Comparison of ENCODE assay signal across 13 cellular contexts in genomic region chr2:219280682-219281081, GRCh38. TPM values are rescaled to one million over a fixed set of nuclear protein-coding genes. Genes with fewer than 3 reads are reported as not detected.
DNase-seq lines count a peak whose midpoint lies in the region; ATAC-seq and TF ChIP-seq lines count a peak whose summit lies in the region.
"Had no signal": no experiment of that assay in that cellular context is flagged by ENCODE, and none has a peak within 500 bp of the region (broad histone marks: within the 10 kb centered on the region; RNA-seq: fewer than 3 reads in every experiment).

No MANE protein-coding gene starts in this region.

- H3K4me1 Mint-ChIP-seq in activated CD4-positive, alpha-beta T cell treated with anti-CD3 and anti-CD28 coated beads for 36 hours: peaks cover 37% of the 10 kb centered on the region
- peaks cover 42% of the 10 kb centered on the region for H3K4me1 Mint-ChIP-seq in activated CD4-positive, alpha-beta memory T cell treated with anti-CD3 and anti-CD28 coated beads, Interleukin-2, amount 10 ng/mL, durations not matched to agents 7 days and 5 days

- no peak overlapping the region for H2AFZ ChIP-seq in hepatocyte

- H3K9me3 Mint-ChIP-seq in activated CD4-positive, alpha-beta T cell treated with anti-CD3 and anti-CD28 coated beads for 36 hours (ENCODE audit: low read depth): no peaks in the 10 kb centered on the region
- no peaks in the 10 kb centered on the region for H3K9me3 Mint-ChIP-seq in activated CD4-positive, alpha-beta memory T cell treated with anti-CD3 and anti-CD28 coated beads, Interleukin-2, amount 10 ng/mL, durations not matched to agents 7 days and 5 days

- peaks cover 4% of the 10 kb centered on the region for H3K79me2 ChIP-seq in hepatocyte

- no peaks in the 10 kb centered on the region for H3K9me2 ChIP-seq in hepatocyte (replicated peaks; ENCODE audit: insufficient read depth)

- H3K4me1 ChIP-seq in hepatocyte (ENCODE audit: insufficient read depth) (peaks cover 14% of the 10 kb centered on the region), stomach (peaks cover 22 to 63% (median 40%) of the 10 kb centered on the region in 4 donors)

- no peak for DNase-seq in activated CD4-positive, alpha-beta T cell treated with anti-CD3 and anti-CD28 coated beads for 36 hours
- no peak for DNase-seq in activated CD4-positive, alpha-beta T cell treated with anti-CD3 and anti-CD28 coated beads for 1 hour
- DNase-seq in activated CD4-positive, alpha-beta memory T cell treated with anti-CD3 and anti-CD28 coated beads, Interleukin-2, amount 10 ng/mL, durations not matched to agents 7 days and 5 days: no peak
- no peak for DNase-seq in hepatocyte (ENCODE audit: low spot score)
- no peak for DNase-seq in stomach
- DNase-seq in midbrain (lab: John Stamatoyannopoulos, UW): no peak
- DNase-seq in kidney tubule cell (ENCODE audit: low spot score): no peak
- DNase-seq: left cardiac atrium; NCI-H1436; stimulated activated CD4-positive, alpha-beta T cell treated with anti-CD3 and anti-CD28 coated beads, Interleukin-12 subunit alpha, Interleukin-12 subunit beta, amount 100 ng/mL, for 4 hours had no signal

- POLR2A ChIA-PET in activated CD4-positive, alpha-beta T cell treated with anti-CD3 and anti-CD28 coated beads for 36 hours (lab: Charles Lee): interaction anchor here (0.8 kb wide), 1 partner anchor 31 kb away, joined by 3 read pairs; no protein-coding TSS in a partner anchor
- POLR2A ChIA-PET in activated CD4-positive, alpha-beta memory T cell treated with anti-CD3 and anti-CD28 coated beads, Interleukin-2, amount 10 ng/mL, durations not matched to agents 7 days and 5 days (lab: Charles Lee): interaction anchor here (1.5 to 8.1 kb wide), 3 partner anchors 12 to 51 kb away, joined by 5 to 131 read pairs (median 69); partner anchors contain the start of genes ANKZF1, ATG9A, TUBA4A and TUBA4B

- H3K27ac ChIP-seq in hepatocyte: peak overlapping the region; percentile 3
- H3K27ac ChIP-seq in stomach: peak overlapping the region in 3 of 5 donors; percentile 98 to 100 (median 99)
- H3K27ac ChIP-seq: SJSA1 had no signal

- intact Hi-C loops in activated CD4-positive, alpha-beta T cell treated with anti-CD3 and anti-CD28 coated beads for 36 hours (cut with DNase I, micrococcal nuclease): no loop called here
- intact Hi-C loops in stomach (cut with DNase I; ENCODE audit: low total_unique reads): loop anchor here (10.0 kb wide), 1 partner anchor 56 kb away; the partner anchor contains the start of genes ANKZF1 and ATG9A

- 99% methylated on average over 4 of the region's 4 CpGs for WGBS in hepatocyte (ENCODE audit: low lambda C conversion rate, missing lambda C conversion rate)
- 80 to 98% (median 93%) methylated on average over 4 of the region's 4 CpGs for WGBS in stomach, 5 donors

- no peak for ATAC-seq in activated CD4-positive, alpha-beta T cell treated with anti-CD3 and anti-CD28 coated beads for 36 hours
- no peak for ATAC-seq in GM21381 (IDR thresholded peaks at IDR 0.05; ENCODE audit: unreplicated experiment)

- no peaks in the 10 kb centered on the region for H3K36me3 ChIP-seq in hepatocyte (replicated peaks; ENCODE audit: insufficient read depth, low read depth)
- H3K36me3 ChIP-seq in stomach: peaks cover 43 to 54% (median 52%) of the 10 kb centered on the region in 4 donors

- H3K27me3 ChIP-seq in hepatocyte (no peaks in the 10 kb centered on the region), stomach (no peaks in the 10 kb centered on the region)
- H3K27me3 ChIP-seq: SJSA1 had no signal

- H4K20me1 ChIP-seq in hepatocyte (ENCODE audit: insufficient read depth, poor library complexity, severe bottlenecking): no peaks in the 10 kb centered on the region

- H3K4me3 Mint-ChIP-seq in activated CD4-positive, alpha-beta T cell treated with anti-CD3 and anti-CD28 coated beads for 36 hours: peak overlapping the region; percentile 96
- peak overlapping the region; percentile 87 for H3K4me3 Mint-ChIP-seq in activated CD4-positive, alpha-beta memory T cell treated with anti-CD3 and anti-CD28 coated beads, Interleukin-2, amount 10 ng/mL, durations not matched to agents 7 days and 5 days

- H3K9me3 ChIP-seq in hepatocyte (ENCODE audit: low read depth): no peaks in the 10 kb centered on the region
- H3K9me3 ChIP-seq in stomach: no peaks in the 10 kb centered on the region
- H3K9me3 ChIP-seq: SJSA1 had no signal

- CTCF ChIA-PET in activated CD4-positive, alpha-beta T cell treated with anti-CD3 and anti-CD28 coated beads for 36 hours (lab: Charles Lee): interaction anchor here (0.9 to 15.5 kb wide), 3 partner anchors 15 to 121 kb away, joined by 3 to 257 read pairs (median 7); no protein-coding TSS in a partner anchor
- CTCF ChIA-PET in activated CD4-positive, alpha-beta memory T cell treated with anti-CD3 and anti-CD28 coated beads, Interleukin-2, amount 10 ng/mL, durations not matched to agents 7 days and 5 days (lab: Charles Lee): interaction anchor here (0.7 to 11.9 kb wide), 6 partner anchors 12 to 122 kb away, joined by 3 to 206 read pairs (median 17); partner anchors contain the start of genes DNPEP, NHEJ1, TUBA4A and ZFAND2B

- TF ChIP-seq CTCF in hepatocyte (IDR thresholded peaks at IDR 0.05; ENCODE audit: poor library complexity): no peak
- no peak for TF ChIP-seq CTCF in stomach (IDR thresholded peaks at IDR 0.05)

- no peak for TF ChIP-seq EP300 in stomach (IDR thresholded peaks at IDR 0.05)

- peaks cover 12% of the 10 kb centered on the region for H3K36me3 Mint-ChIP-seq in activated CD4-positive, alpha-beta T cell treated with anti-CD3 and anti-CD28 coated beads for 36 hours (ENCODE audit: low read depth)
- H3K36me3 Mint-ChIP-seq in activated CD4-positive, alpha-beta memory T cell treated with anti-CD3 and anti-CD28 coated beads, Interleukin-2, amount 10 ng/mL, durations not matched to agents 7 days and 5 days (ENCODE audit: low read depth): peaks cover 30% of the 10 kb centered on the region

- TF ChIP-seq POLR2A in stomach (IDR thresholded peaks at IDR 0.05): no peak

- H3K27ac Mint-ChIP-seq in activated CD4-positive, alpha-beta T cell treated with anti-CD3 and anti-CD28 coated beads for 36 hours: peak overlapping the region; percentile 95
- peak overlapping the region; percentile 92 for H3K27ac Mint-ChIP-seq in activated CD4-positive, alpha-beta memory T cell treated with anti-CD3 and anti-CD28 coated beads, Interleukin-2, amount 10 ng/mL, durations not matched to agents 7 days and 5 days

- H3K4me3 ChIP-seq in hepatocyte (no peak overlapping the region), stomach (peak overlapping the region in 2 of 4 donors; percentile 51 to 69)

- peak overlapping the region; percentile 79 for H3K4me2 ChIP-seq in hepatocyte

- no peaks in the 10 kb centered on the region for H3K27me3 Mint-ChIP-seq in activated CD4-positive, alpha-beta T cell treated with anti-CD3 and anti-CD28 coated beads for 36 hours
- H3K27me3 Mint-ChIP-seq in activated CD4-positive, alpha-beta memory T cell treated with anti-CD3 and anti-CD28 coated beads, Interleukin-2, amount 10 ng/mL, durations not matched to agents 7 days and 5 days: no peaks in the 10 kb centered on the region

RNA-seq across cellular contexts. Expression of gene DNAJB2, which starts 1.5 kb away (rescaled TPM):
- total RNA-seq in activated CD4-positive, alpha-beta T cell treated with anti-CD3 and anti-CD28 coated beads for 36 hours: 10 to 100 TPM; 51.8 to 62.8 TPM
- 10 to 100 TPM; 57.0 to 59.7 TPM for total RNA-seq in activated CD4-positive, alpha-beta memory T cell treated with anti-CD3 and anti-CD28 coated beads, Interleukin-2, amount 10 ng/mL, durations not matched to agents 7 days and 5 days
- 47.4 and 50.7 TPM in 2 replicates for total RNA-seq in hepatocyte
- polyA plus RNA-seq in hepatocyte: 19.4 and 20.1 TPM in 2 replicates
- 10 to 100 TPM; 24.4 to 88.8 (median 47.8) TPM for total RNA-seq in stomach
- 10 to 100 TPM; 62.5 to 85.8 (median 77.5) TPM for polyA plus RNA-seq in stomach

RNA-seq across cellular contexts. Expression of gene TUBA4A, which starts 27.0 kb away (rescaled TPM):
- total RNA-seq in activated CD4-positive, alpha-beta T cell treated with anti-CD3 and anti-CD28 coated beads for 36 hours: 100 to 1,000 TPM; 210 to 369 TPM
- total RNA-seq in activated CD4-positive, alpha-beta memory T cell treated with anti-CD3 and anti-CD28 coated beads, Interleukin-2, amount 10 ng/mL, durations not matched to agents 7 days and 5 days: 100 to 1,000 TPM; 313 to 344 TPM
- total RNA-seq in hepatocyte (4.7 and 9.6 TPM in 2 replicates), stomach (100 to 1,000 TPM in 1 of 5 donors, 10 to 100 TPM in 4; 18.7 to 141 (median 27.2) TPM)
- polyA plus RNA-seq in hepatocyte (10.5 and 14.3 TPM in 2 replicates), stomach (10 to 100 TPM; 28.9 to 68.8 (median 51.0) TPM)

RNA-seq across cellular contexts. Expression of gene TUBA4B, which starts 27.6 kb away (rescaled TPM):
- total RNA-seq in activated CD4-positive, alpha-beta T cell treated with anti-CD3 and anti-CD28 coated beads for 36 hours: not detected
- not detected for total RNA-seq in activated CD4-positive, alpha-beta memory T cell treated with anti-CD3 and anti-CD28 coated beads, Interleukin-2, amount 10 ng/mL, durations not matched to agents 7 days and 5 days
- total RNA-seq in hepatocyte (0.13 TPM in 1 of 2 replicates, not detected in the other), stomach (not detected)
- polyA plus RNA-seq in hepatocyte (not detected in 2 replicates), stomach (not detected)
- total RNA-seq: left cardiac atrium, SJSA1, urinary bladder had no signal
- polyA plus RNA-seq: urinary bladder had no signal

RNA-seq across cellular contexts. Expression of gene PTPRN, which starts 28.5 kb away (rescaled TPM):
- total RNA-seq in activated CD4-positive, alpha-beta T cell treated with anti-CD3 and anti-CD28 coated beads for 36 hours: under 1 TPM; 0.30 to 0.43 TPM
- under 1 TPM; 0.28 to 0.33 TPM for total RNA-seq in activated CD4-positive, alpha-beta memory T cell treated with anti-CD3 and anti-CD28 coated beads, Interleukin-2, amount 10 ng/mL, durations not matched to agents 7 days and 5 days
- total RNA-seq in hepatocyte (3.5 and 4.6 TPM in 2 replicates), stomach (10 to 100 TPM in 1 of 5 donors, 1 to 10 TPM in 3, not detected in 1; 2.8 to 11.3 (median 7.4) TPM)
- polyA plus RNA-seq in hepatocyte (9.8 and 9.9 TPM in 2 replicates), stomach (1 to 10 TPM; 1.1 to 3.6 (median 1.5) TPM)
- total RNA-seq: left cardiac atrium had no signal

RNA-seq across cellular contexts. Expression of gene STK16, which starts 35.4 kb away (rescaled TPM):
- 10 to 100 TPM; 34.3 to 35.4 TPM for total RNA-seq in activated CD4-positive, alpha-beta T cell treated with anti-CD3 and anti-CD28 coated beads for 36 hours
- total RNA-seq in activated CD4-positive, alpha-beta memory T cell treated with anti-CD3 and anti-CD28 coated beads, Interleukin-2, amount 10 ng/mL, durations not matched to agents 7 days and 5 days: 10 to 100 TPM; 41.6 to 42.3 TPM
- total RNA-seq in hepatocyte (35.6 and 38.8 TPM in 2 replicates), stomach (10 to 100 TPM in 4 of 5 donors, 1 to 10 TPM in 1; 1.2 to 55.6 (median 23.7) TPM)
- polyA plus RNA-seq in hepatocyte (7.7 and 10.1 TPM in 2 replicates), stomach (10 to 100 TPM; 38.8 to 55.9 (median 45.1) TPM)
